In genomic region chr9:121770415-121771273, GRCh38 we compare ENCODE assay signal across 14 cellular contexts.
DNase-seq lines count a peak whose midpoint lies in the region; ATAC-seq and TF ChIP-seq lines count a peak whose summit lies in the region.
"Had no signal": no experiment of that assay in that cellular context is flagged by ENCODE, and none has a peak within 500 bp of the region (broad histone marks: within the 10 kb centered on the region; RNA-seq: fewer than 3 reads in every experiment).

No MANE protein-coding gene starts in this region.

- CTCF ChIA-PET in BJ (lab: Yijun Ruan, JAX) = no interaction called here

- H3K4me3 ChIP-seq in BJ (ENCODE audit: low read depth, low read length) = no peak overlapping the region
- no peak overlapping the region for H3K4me3 ChIP-seq in RWPE2 (ENCODE audit: severe bottlenecking)
- no peak overlapping the region for H3K4me3 ChIP-seq in sigmoid colon
- H3K4me3 ChIP-seq: body of pancreas had no signal

- intact Hi-C loops in sigmoid colon (cut with DNase I) = no loop called here

- no peak for ATAC-seq in RWPE2 (ENCODE audit: low read depth)
- no peak for ATAC-seq in GM21367 (IDR thresholded peaks at IDR 0.05; ENCODE audit: unreplicated experiment)
- ATAC-seq: body of pancreas, esophagus mucosa had no signal

- peak; percentile 43 for DNase-seq in BJ (ENCODE audit: low read depth)
- DNase-seq in RWPE2 (ENCODE audit: low spot score) = peak; percentile 35
- peak; percentile 56 for DNase-seq in glomerular endothelial cell (ENCODE audit: extremely low read depth, low read depth, low spot score)
- DNase-seq in sigmoid colon = peak; percentile 57
- DNase-seq in occipital lobe (lab: John Stamatoyannopoulos, UW) = no peak
- DNase-seq in C1 segment of cervical spinal cord (lab: John Stamatoyannopoulos, UW) = no peak
- DNase-seq in NCI-H2196 treated with DMSO at 0.1 percent for 48 hours (lab: John Stamatoyannopoulos, UW; ENCODE audit: unreplicated experiment) = no peak
- DNase-seq: activated B cell treated with CpG ODN at 0.5 μM for 24 hours; activated T-cell treated with anti-CD3 and anti-CD28 coated beads, Interleukin-2, amount 50 U/mL, for 1 hour; COR-L47; immature natural killer cell had no signal

- peaks cover 26% of the 10 kb centered on the region for H3K36me3 ChIP-seq in BJ (ENCODE audit: control insufficient read depth, insufficient read depth, low read length)
- H3K36me3 ChIP-seq in RWPE2 (ENCODE audit: low read depth) = peaks cover 66% of the 10 kb centered on the region
- H3K36me3 ChIP-seq in sigmoid colon = peaks cover 56 to 100% (median 83%) of the 10 kb centered on the region in 4 donors

- no peak for TF ChIP-seq EP300 in sigmoid colon (IDR thresholded peaks at IDR 0.05)

- no peak for TF ChIP-seq POLR2A in sigmoid colon (IDR thresholded peaks at IDR 0.05)

- H3K4me1 ChIP-seq in RWPE2 (ENCODE audit: insufficient read depth, poor library complexity, severe bottlenecking) = no peaks in the 10 kb centered on the region
- H3K4me1 ChIP-seq in sigmoid colon = peaks cover 0 to 21% (median 16%) of the 10 kb centered on the region in 4 donors

- H3K9me3 ChIP-seq in RWPE2 (ENCODE audit: severe bottlenecking) (no peaks in the 10 kb centered on the region), sigmoid colon (no peaks in the 10 kb centered on the region)
- H3K9me3 ChIP-seq: body of pancreas had no signal

- H3K27ac ChIP-seq in RWPE2 (ENCODE audit: poor library complexity, severe bottlenecking) = no peak overlapping the region
- peak overlapping the region; percentile 11 to 59 (median 40) for H3K27ac ChIP-seq in sigmoid colon
- H3K27ac ChIP-seq: body of pancreas had no signal

- TF ChIP-seq CTCF in BJ (IDR thresholded peaks at IDR 0.05; ENCODE audit: insufficient read depth, low read depth, low read length) (no peak), RWPE2 (IDR thresholded peaks at IDR 0.05; ENCODE audit: poor library complexity, severe bottlenecking) (no peak), sigmoid colon (IDR thresholded peaks at IDR 0.05) (no peak)

- no peaks in the 10 kb centered on the region for H3K27me3 ChIP-seq in BJ (ENCODE audit: control insufficient read depth, insufficient read depth, low read length)
- no peaks in the 10 kb centered on the region for H3K27me3 ChIP-seq in RWPE2 (ENCODE audit: insufficient read depth, poor library complexity, severe bottlenecking)
- no peaks in the 10 kb centered on the region for H3K27me3 ChIP-seq in sigmoid colon
- H3K27me3 ChIP-seq: body of pancreas had no signal

- POLR2A ChIA-PET in BJ (lab: Charles Lee) = no interaction called here

- WGBS in sigmoid colon, 2 donors = 91 to 93% methylated on average over 10 of the region's 10 CpGs

Comparison
In these comparisons a context has a peak if more than half of its experiments do, and no peak if none do; other contexts are left out.
1. DNase-seq: peak in BJ (single experiment), RWPE2 (single experiment), glomerular endothelial cell (single experiment) and sigmoid colon (single experiment); none in occipital lobe (single experiment), C1 segment of cervical spinal cord (0 of 14) and NCI-H2196 treated with DMSO at 0.1 percent for 48 hours (single experiment).